19 cellular contexts compared by ENCODE assay signal in genomic region chr11:31779268-31779879, GRCh38. TPM values are rescaled to one million over a fixed set of nuclear protein-coding genes. Genes with fewer than 3 reads are reported as not detected.
DNase-seq lines count a peak whose midpoint lies in the region; ATAC-seq, FAIRE-seq and TF ChIP-seq lines count a peak whose summit lies in the region.
"Had no signal": no experiment of that assay in that cellular context is flagged by ENCODE, and none has a peak within 500 bp of the region (broad histone marks: within the 10 kb centered on the region; RNA-seq: fewer than 3 reads in every experiment).

No MANE protein-coding gene starts in this region.

- H3K4me1 Mint-ChIP-seq in activated CD8-positive, alpha-beta memory T cell treated with anti-CD3 and anti-CD28 coated beads, Interleukin-2, amount 10 ng/mL, durations not matched to agents 7 days and 5 days: no peaks in the 10 kb centered on the region
- H3K4me1 Mint-ChIP-seq in glutamatergic neuron (ENCODE audit: low read depth, unreplicated experiment): peaks cover 18% of the 10 kb centered on the region
- H3K4me1 Mint-ChIP-seq: activated T-helper 17 cell treated with anti-CD3 and anti-CD28 coated beads, Interleukin-2, amount 50 U/mL, for 72 hours had no signal

- peak; percentile 24 for FAIRE-seq in GM12892 (lab: Jason Lieb, UNC)
- FAIRE-seq: colon, GM12891 had no signal

- H3K27ac Mint-ChIP-seq in activated CD8-positive, alpha-beta memory T cell treated with anti-CD3 and anti-CD28 coated beads, Interleukin-2, amount 10 ng/mL, durations not matched to agents 7 days and 5 days: no peak overlapping the region
- H3K27ac Mint-ChIP-seq in glutamatergic neuron (ENCODE audit: unreplicated experiment): no peak overlapping the region
- H3K27ac Mint-ChIP-seq: activated T-helper 17 cell treated with anti-CD3 and anti-CD28 coated beads, Interleukin-2, amount 50 U/mL, for 72 hours had no signal

- in situ Hi-C loops in gastrocnemius medialis (cut with MboI; ENCODE audit: low sequenced_read_pairs in 4 of 4): no loop called here

- H3K27me3 ChIP-seq in gastrocnemius medialis: no peaks in the 10 kb centered on the region
- H3K27me3 ChIP-seq: sigmoid colon, SJSA1 had no signal

- peaks cover 8 to 14% of the 10 kb centered on the region in 2 donors for H3K4me1 ChIP-seq in gastrocnemius medialis
- H3K4me1 ChIP-seq: Caco-2, sigmoid colon, SJSA1 had no signal

- no peaks in the 10 kb centered on the region for H3K9me3 Mint-ChIP-seq in activated CD8-positive, alpha-beta memory T cell treated with anti-CD3 and anti-CD28 coated beads, Interleukin-2, amount 10 ng/mL, durations not matched to agents 7 days and 5 days (ENCODE audit: low read depth)
- H3K9me3 Mint-ChIP-seq in glutamatergic neuron (ENCODE audit: unreplicated experiment): peaks cover 2% of the 10 kb centered on the region
- H3K9me3 Mint-ChIP-seq: activated T-helper 17 cell treated with anti-CD3 and anti-CD28 coated beads, Interleukin-2, amount 50 U/mL, for 72 hours had no signal

- no peaks in the 10 kb centered on the region for H3K9me3 ChIP-seq in gastrocnemius medialis
- H3K9me3 ChIP-seq: Caco-2, SJSA1 had no signal

- no peak for TF ChIP-seq CTCF in RWPE1 (conservative IDR thresholded peaks at IDR 0.05; ENCODE audit: low read depth)
- no peak for TF ChIP-seq CTCF in gastrocnemius medialis (IDR thresholded peaks at IDR 0.05 in 4 of 5, conservative IDR thresholded peaks at IDR 0.05 in 1 of 5)
- no peak for TF ChIP-seq CTCF in glutamatergic neuron (IDR thresholded peaks at IDR 0.05; ENCODE audit: partially characterized antibody, unreplicated experiment)

- no peak overlapping the region for H3K4me3 ChIP-seq in gastrocnemius medialis
- H3K4me3 ChIP-seq: sigmoid colon, SJSA1 had no signal

- H3K27me3 Mint-ChIP-seq in activated CD8-positive, alpha-beta memory T cell treated with anti-CD3 and anti-CD28 coated beads, Interleukin-2, amount 10 ng/mL, durations not matched to agents 7 days and 5 days: no peaks in the 10 kb centered on the region
- H3K27me3 Mint-ChIP-seq in glutamatergic neuron (ENCODE audit: unreplicated experiment): peaks cover 5% of the 10 kb centered on the region
- H3K27me3 Mint-ChIP-seq: activated T-helper 17 cell treated with anti-CD3 and anti-CD28 coated beads, Interleukin-2, amount 50 U/mL, for 72 hours had no signal

- CTCF ChIA-PET in RWPE1 (lab: Yijun Ruan, JAX): no interaction called here
- CTCF ChIA-PET in activated CD8-positive, alpha-beta memory T cell treated with anti-CD3 and anti-CD28 coated beads, Interleukin-2, amount 10 ng/mL, durations not matched to agents 7 days and 5 days (lab: Charles Lee): no interaction called here

- H3K27ac ChIP-seq in RWPE1 (no peak overlapping the region), gastrocnemius medialis (peak overlapping the region in 3 of 4 donors; percentile 31 to 37 (median 33))
- H3K27ac ChIP-seq: sigmoid colon, SJSA1 had no signal

- no peak overlapping the region for H3K4me3 Mint-ChIP-seq in activated CD8-positive, alpha-beta memory T cell treated with anti-CD3 and anti-CD28 coated beads, Interleukin-2, amount 10 ng/mL, durations not matched to agents 7 days and 5 days
- no peak overlapping the region for H3K4me3 Mint-ChIP-seq in glutamatergic neuron (ENCODE audit: unreplicated experiment)
- H3K4me3 Mint-ChIP-seq: activated T-helper 17 cell treated with anti-CD3 and anti-CD28 coated beads, Interleukin-2, amount 50 U/mL, for 72 hours; H9 had no signal

- no peaks in the 10 kb centered on the region for H3K36me3 ChIP-seq in gastrocnemius medialis
- H3K36me3 ChIP-seq: sigmoid colon, SJSA1 had no signal

- DNase-seq in GM12892 (ENCODE audit: insufficient read length) (no peak), RWPE1 (ENCODE audit: low spot score) (peak; percentile 18), fibroblast of peridontal ligament (ENCODE audit: extremely low read depth) (peak; percentile 86), gastrocnemius medialis (no peak), glutamatergic neuron (no peak), head of caudate nucleus (no peak)
- no peak for DNase-seq in activated CD8-positive, alpha-beta memory T cell treated with anti-CD3 and anti-CD28 coated beads, Interleukin-2, amount 10 ng/mL, durations not matched to agents 7 days and 5 days
- DNase-seq: activated CD4-positive, CD25-positive, alpha-beta regulatory T cell treated with anti-CD3 and anti-CD28 coated beads, Interleukin-2, amount 50 U/mL, for 72 hours; Caco-2; H9; hippocampal formation; Karpas-422; NCI-H2227 treated with DMSO at 0.1 percent for 48 hours; sigmoid colon had no signal

- intact Hi-C loops in gastrocnemius medialis (cut with DNase I; ENCODE audit: low total_unique reads): no loop called here
- intact Hi-C loops in head of caudate nucleus (cut with DNase I): no loop called here

- POLR2A ChIA-PET in RWPE1 (lab: Yijun Ruan, JAX; ENCODE audit: low non-redundant PET): no interaction called here

- H3K36me3 Mint-ChIP-seq in activated CD8-positive, alpha-beta memory T cell treated with anti-CD3 and anti-CD28 coated beads, Interleukin-2, amount 10 ng/mL, durations not matched to agents 7 days and 5 days: no peaks in the 10 kb centered on the region
- no peaks in the 10 kb centered on the region for H3K36me3 Mint-ChIP-seq in glutamatergic neuron (ENCODE audit: unreplicated experiment)

- ATAC-seq in gastrocnemius medialis: peak; percentile 84 to 90
- no peak for ATAC-seq in activated CD8-positive, alpha-beta memory T cell treated with anti-CD3 and anti-CD28 coated beads, Interleukin-2, amount 10 ng/mL, durations not matched to agents 7 days and 5 days
- ATAC-seq in HG03135 (IDR thresholded peaks at IDR 0.05; ENCODE audit: unreplicated experiment): no peak
- ATAC-seq: activated T-helper 17 cell treated with anti-CD3 and anti-CD28 coated beads, Interleukin-2, amount 50 U/mL, for 72 hours had no signal

- TF ChIP-seq POLR2A in GM12892 (IDR thresholded peaks at IDR 0.05; ENCODE audit: low read depth, low read length) (no peak), gastrocnemius medialis (IDR thresholded peaks at IDR 0.05) (no peak)

RNA-seq across cellular contexts. Expression of gene PAX6, which starts 31.7 kb away (rescaled TPM):
- not detected for polyA plus RNA-seq in GM12892 (2012; ENCODE audit: missing spikeins)
- total RNA-seq in gastrocnemius medialis (not detected), glutamatergic neuron (ENCODE audit: unreplicated experiment) (30.7 TPM)
- not detected for total RNA-seq in activated CD8-positive, alpha-beta memory T cell treated with anti-CD3 and anti-CD28 coated beads, Interleukin-2, amount 10 ng/mL, durations not matched to agents 7 days and 5 days
- total RNA-seq: activated T-helper 17 cell treated with anti-CD3 and anti-CD28 coated beads, Interleukin-2, amount 50 U/mL, for 72 hours; H9; sigmoid colon had no signal

Comparison
In these comparisons a context has a peak if more than half of its experiments do, and no peak if none do; other contexts are left out.
1. DNase-seq: peak in RWPE1 (single experiment) and fibroblast of peridontal ligament (single experiment); none in GM12892 (single experiment), gastrocnemius medialis (0 of 2), activated CD8-positive, alpha-beta memory T cell treated with anti-CD3 and anti-CD28 coated beads, Interleukin-2, amount 10 ng/mL, durations not matched to agents 7 days and 5 days (single experiment), glutamatergic neuron (single experiment) and head of caudate nucleus (0 of 42).
2. ATAC-seq: peak in gastrocnemius medialis (2 of 2); none in activated CD8-positive, alpha-beta memory T cell treated with anti-CD3 and anti-CD28 coated beads, Interleukin-2, amount 10 ng/mL, durations not matched to agents 7 days and 5 days (single experiment) and HG03135 (single experiment).
3. RNA of gene PAX6, which starts 31.7 kb away (total RNA-seq): 30.7 TPM in glutamatergic neuron (single experiment); not detected in gastrocnemius medialis and not detected in activated CD8-positive, alpha-beta memory T cell treated with anti-CD3 and anti-CD28 coated beads, Interleukin-2, amount 10 ng/mL, durations not matched to agents 7 days and 5 days; every median in the first group is over 10 times any median in the second.